In the genomic region with DNA sequence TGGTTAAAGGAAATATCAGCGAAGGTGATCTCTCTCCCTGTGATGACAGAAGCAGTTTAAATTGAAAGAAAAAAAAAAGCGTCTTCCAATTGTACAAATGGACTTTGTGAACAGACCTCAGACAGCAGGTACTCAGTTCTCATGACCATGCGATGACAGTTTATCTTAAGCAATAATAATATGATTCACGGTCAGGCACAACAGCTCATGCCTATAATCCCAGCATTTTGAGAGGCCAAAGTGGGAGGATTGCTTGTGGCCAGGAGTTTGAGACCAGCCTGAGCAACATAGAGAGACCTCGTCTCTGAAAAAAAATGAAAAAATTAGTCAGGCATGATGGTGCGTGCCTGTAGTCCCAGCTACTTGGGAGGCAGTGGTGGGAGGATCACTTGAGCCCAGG, we compare ENCODE assay signal across 18 cellular contexts.
"Had no signal": no experiment of that assay in that cellular context is flagged by ENCODE, and none has a peak within 500 bp of the region (broad histone marks: within the 10 kb centered on the region; RNA-seq: fewer than 3 reads in every experiment).

No MANE protein-coding gene starts in this region.

- DNase-seq: IMR-90, Karpas-422, KG1, MG63, NCI-H1092 treated with DMSO at 0.1 percent for 48 hours, NCI-H1417, NCI-H1436 treated with DMSO at 0.1 percent for 48 hours, NCI-H1694, NCI-H187 treated with DMSO at 0.1 percent for 48 hours, NCI-H2029 treated with DMSO at 0.1 percent for 48 hours, NCI-H2171 treated with DMSO at 0.1 percent for 48 hours, NCI-H345, NCI-H446 treated with DMSO at 0.1 percent for 48 hours, NCI-H510A treated with DMSO at 0.1 percent for 48 hours, NCI-H526, SHP77, SK-N-SH had no signal

- ATAC-seq: HepG2 had no signal
